Comparison of ENCODE assay signal across 11 cellular contexts in the genomic region with DNA sequence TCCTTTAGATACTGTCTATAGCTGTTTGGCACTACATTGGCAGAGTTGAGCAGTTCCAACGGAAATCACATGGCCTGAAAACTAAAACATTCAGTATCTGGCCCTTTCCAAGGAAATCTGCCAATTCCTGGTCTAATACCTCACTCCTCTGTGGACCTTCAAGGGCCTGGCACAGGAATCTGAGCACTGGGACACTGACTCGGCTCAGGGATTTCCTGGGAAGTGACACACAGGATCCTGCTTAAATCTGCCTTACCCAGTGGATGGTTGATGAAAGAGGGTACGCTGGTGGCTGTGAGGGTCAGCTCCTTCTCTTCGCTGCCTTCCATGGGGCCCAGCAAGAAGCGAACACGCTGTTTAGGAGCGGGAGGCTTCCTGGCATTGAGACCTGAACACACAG. TPM values are rescaled to one million over a fixed set of nuclear protein-coding genes. Genes with fewer than 3 reads are reported as not detected.
DNase-seq lines count a peak whose midpoint lies in the region; ATAC-seq and TF ChIP-seq lines count a peak whose summit lies in the region.
"Had no signal": no experiment of that assay in that cellular context is flagged by ENCODE, and none has a peak within 500 bp of the region (broad histone marks: within the 10 kb centered on the region; RNA-seq: fewer than 3 reads in every experiment).

No MANE protein-coding gene starts in this region.

- peak overlapping the region in 10 of 11 experiments; percentile 82 to 96 (median 90); a peak in 15 of 22 replicates for H3K27ac ChIP-seq in BLaER1 treated with 17β-estradiol and CSF1 and Interleukin-3, amounts not matched to agents 10 nM and 100 nM
- H3K27ac ChIP-seq in colonic mucosa = no peak overlapping the region

- peaks cover 0 to 15% (median 4%) of the 10 kb centered on the region in 11 experiments; a peak in 6 of 22 replicates for H4K20me1 ChIP-seq in BLaER1 treated with 17β-estradiol and CSF1 and Interleukin-3, amounts not matched to agents 10 nM and 100 nM

- intact Hi-C loops in colonic mucosa (cut with DNase I) = no loop called here

- peak overlapping the region; percentile 97 for H3K4me3 Mint-ChIP-seq in nephron progenitor cell

- H3K27ac Mint-ChIP-seq in nephron progenitor cell = no peak overlapping the region

- peaks cover 36 to 74% (median 64%) of the 10 kb centered on the region in 11 experiments for H3K36me3 ChIP-seq in BLaER1 treated with 17β-estradiol and CSF1 and Interleukin-3, amounts not matched to agents 10 nM and 100 nM
- H3K36me3 ChIP-seq in MG63 (peaks cover 49% of the 10 kb centered on the region), colonic mucosa (peaks cover 11% of the 10 kb centered on the region)

- no peak for DNase-seq in MG63
- no peak for DNase-seq in colonic mucosa
- DNase-seq in nephron progenitor cell = no peak
- DNase-seq in NCI-H82 (lab: John Stamatoyannopoulos, UW) = no peak
- DNase-seq in DMS 273 (lab: John Stamatoyannopoulos, UW; ENCODE audit: unreplicated experiment) = no peak
- DNase-seq: activated CD4-positive, alpha-beta T cell treated with anti-CD3 and anti-CD28 coated beads for 4 hours; islet precursor cell; substantia nigra had no signal

- H3K4me2 ChIP-seq in BLaER1 treated with 17β-estradiol and CSF1 and Interleukin-3, amounts not matched to agents 10 nM and 100 nM = peak overlapping the region; percentile 85 to 98 (median 94)

- peaks cover 19% of the 10 kb centered on the region for H3K36me3 Mint-ChIP-seq in nephron progenitor cell (ENCODE audit: low read depth)

- peaks cover 22 to 30% (median 28%) of the 10 kb centered on the region in 10 experiments for H3K4me1 ChIP-seq in BLaER1 treated with 17β-estradiol and CSF1 and Interleukin-3, amounts not matched to agents 10 nM and 100 nM
- peaks cover 6% of the 10 kb centered on the region for H3K4me1 ChIP-seq in colonic mucosa

- H3K4me3 ChIP-seq in BLaER1 treated with 17β-estradiol and CSF1 and Interleukin-3, amounts not matched to agents 10 nM and 100 nM = peak overlapping the region; percentile 80 to 97 (median 93)
- H3K4me3 ChIP-seq in MG63 (peak overlapping the region; percentile 84), colonic mucosa (peak overlapping the region; percentile 95)

- peak overlapping the region; percentile 83 to 95 (median 89); a peak in 21 of 22 replicates for H3K9ac ChIP-seq in BLaER1 treated with 17β-estradiol and CSF1 and Interleukin-3, amounts not matched to agents 10 nM and 100 nM
- H3K9ac ChIP-seq in colonic mucosa (ENCODE audit: low read depth in 2 of 2, low read length in 2 of 2) = peak overlapping the region in 1 of 2 donors; percentile 73

- H3K4me1 Mint-ChIP-seq in nephron progenitor cell = peaks cover 19% of the 10 kb centered on the region

- H3K9me3 Mint-ChIP-seq in nephron progenitor cell = no peaks in the 10 kb centered on the region

- peaks cover 4% of the 10 kb centered on the region for H3K27me3 Mint-ChIP-seq in nephron progenitor cell (ENCODE audit: low read depth, poor library complexity)

- no peaks in the 10 kb centered on the region for H3K27me3 ChIP-seq in BLaER1 treated with 17β-estradiol and CSF1 and Interleukin-3, amounts not matched to agents 10 nM and 100 nM
- H3K27me3 ChIP-seq in MG63 (no peaks in the 10 kb centered on the region), colonic mucosa (no peaks in the 10 kb centered on the region)

- ATAC-seq in GM21619 (IDR thresholded peaks at IDR 0.05; ENCODE audit: unreplicated experiment) (no peak), HG02840 (IDR thresholded peaks at IDR 0.05; ENCODE audit: low FRiP score, unreplicated experiment) (no peak)

- H3K9me3 ChIP-seq in BLaER1 treated with 17β-estradiol and CSF1 and Interleukin-3, amounts not matched to agents 10 nM and 100 nM (replicated peaks in 1 of 11) = no peaks in the 10 kb centered on the region
- no peaks in the 10 kb centered on the region for H3K9me3 ChIP-seq in MG63
- no peaks in the 10 kb centered on the region for H3K9me3 ChIP-seq in colonic mucosa

- TF ChIP-seq CTCF in colonic mucosa (IDR thresholded peaks at IDR 0.05) (no peak), nephron progenitor cell (IDR thresholded peaks at IDR 0.05) (no peak)

RNA-seq across cellular contexts. Expression of gene TRUB2, which starts 0.9 kb away (rescaled TPM):
- 12.3 and 26.9 TPM in 2 replicates for total RNA-seq in MG63 (2014; rRNA removed; shearing (Covaris generic); ENCODE audit: low replicate concordance)
- 10 to 100 TPM; 24.5 to 40.0 TPM for total RNA-seq in colonic mucosa

RNA-seq across cellular contexts. Expression of gene COQ4, which starts 1.3 kb away (rescaled TPM):
- 18.7 and 36.6 TPM in 2 replicates for total RNA-seq in MG63 (2014; rRNA removed; shearing (Covaris generic); ENCODE audit: low replicate concordance)
- total RNA-seq in colonic mucosa = 10 to 100 TPM; 40.8 to 59.5 TPM

RNA-seq across cellular contexts. Expression of gene SLC27A4, which starts 19.0 kb away (rescaled TPM):
- total RNA-seq in MG63 (2014; rRNA removed; shearing (Covaris generic); ENCODE audit: low replicate concordance) = 10.9 and 31.1 TPM in 2 replicates
- total RNA-seq in colonic mucosa = 10 to 100 TPM; 26.8 to 68.3 TPM

RNA-seq across cellular contexts. Expression of gene SWI5, which starts 45.3 kb away (rescaled TPM):
- 24.1 and 42.3 TPM in 2 replicates for total RNA-seq in MG63 (2014; rRNA removed; shearing (Covaris generic); ENCODE audit: low replicate concordance)
- 10 to 100 TPM; 14.4 to 24.2 TPM for total RNA-seq in colonic mucosa

RNA-seq across cellular contexts. Expression of gene GOLGA2, which starts 45.5 kb away (rescaled TPM):
- 51.0 and 70.3 TPM in 2 replicates for total RNA-seq in MG63 (2014; rRNA removed; shearing (Covaris generic); ENCODE audit: low replicate concordance)
- 10 to 100 TPM; 88.6 to 92.2 TPM for total RNA-seq in colonic mucosa
